ENCODE assay signal across 2 cellular contexts in genomic region chr6:127026247-127026646, GRCh38.
TF ChIP-seq lines count a peak whose summit lies in the region.

No MANE protein-coding gene starts in this region.

TF ChIP-seq in HCT116, 20 proteins besides CTCF, POLR2A, EP300 and RAD21 (continued from another document):
- peak; percentile 72 for TF ChIP-seq TCF7L2 (IDR thresholded peaks at IDR 0.05; ENCODE audit: borderline replicate concordance, extremely low read depth, insufficient read depth, insufficient read length)
- TF ChIP-seq SRF (IDR thresholded peaks at IDR 0.05; ENCODE audit: low read depth): no peak
- TF ChIP-seq POLR2AphosphoS5 (IDR thresholded peaks at IDR 0.05; ENCODE audit: low read depth, low read length): no peak
- peak; percentile 67 for TF ChIP-seq JUND (IDR thresholded peaks at IDR 0.05)
- TF ChIP-seq ELF1 (IDR thresholded peaks at IDR 0.05; ENCODE audit: borderline replicate concordance, low read depth): no peak
- TF ChIP-seq SP1 (IDR thresholded peaks at IDR 0.05; ENCODE audit: low read depth): peak; percentile 24; the same call in 1 of the 2 replicates
- TF ChIP-seq YY1 (IDR thresholded peaks at IDR 0.05; ENCODE audit: extremely low read depth, insufficient replicate concordance, low read depth, low read length): no peak
- TF ChIP-seq CEBPB (IDR thresholded peaks at IDR 0.05; ENCODE audit: low read depth): no peak
- no peak for TF ChIP-seq SIN3A (IDR thresholded peaks at IDR 0.05; ENCODE audit: low read depth)

TF ChIP-seq in WTC11, 78 proteins besides CTCF, POLR2A, EP300 and RAD21 (continued from another document):
- TF ChIP-seq, protein P1, sequence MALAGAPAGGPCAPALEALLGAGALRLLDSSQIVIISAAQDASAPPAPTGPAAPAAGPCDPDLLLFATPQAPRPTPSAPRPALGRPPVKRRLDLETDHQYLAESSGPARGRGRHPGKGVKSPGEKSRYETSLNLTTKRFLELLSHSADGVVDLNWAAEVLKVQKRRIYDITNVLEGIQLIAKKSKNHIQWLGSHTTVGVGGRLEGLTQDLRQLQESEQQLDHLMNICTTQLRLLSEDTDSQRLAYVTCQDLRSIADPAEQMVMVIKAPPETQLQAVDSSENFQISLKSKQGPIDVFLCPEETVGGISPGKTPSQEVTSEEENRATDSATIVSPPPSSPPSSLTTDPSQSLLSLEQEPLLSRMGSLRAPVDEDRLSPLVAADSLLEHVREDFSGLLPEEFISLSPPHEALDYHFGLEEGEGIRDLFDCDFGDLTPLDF (CRISPR knock-in tag; IDR thresholded peaks at IDR 0.05): no peak
- TF ChIP-seq ZNF121 (CRISPR knock-in tag; IDR thresholded peaks at IDR 0.05) (no peak), CBFB (CRISPR knock-in tag; IDR thresholded peaks at IDR 0.05; ENCODE audit: low read depth) (no peak), ZNF416 (CRISPR knock-in tag; IDR thresholded peaks at IDR 0.05) (no peak), NFE2L1 (CRISPR knock-in tag; IDR thresholded peaks at IDR 0.05) (no peak), AR (CRISPR knock-in tag; IDR thresholded peaks at IDR 0.05) (no peak), ZNF263 (CRISPR knock-in tag; IDR thresholded peaks at IDR 0.05; ENCODE audit: low read depth) (no peak), MYBL2 (CRISPR knock-in tag; IDR thresholded peaks at IDR 0.05) (no peak), MAX (CRISPR knock-in tag; IDR thresholded peaks at IDR 0.05) (no peak), MLX (CRISPR knock-in tag; IDR thresholded peaks at IDR 0.05) (no peak), ZNF138 (CRISPR knock-in tag; conservative IDR thresholded peaks at IDR 0.05) (no peak), HMGA2 (CRISPR knock-in tag; IDR thresholded peaks at IDR 0.05) (no peak), SMAD4 (CRISPR knock-in tag; IDR thresholded peaks at IDR 0.05) (no peak), GTF2I (CRISPR knock-in tag; conservative IDR thresholded peaks at IDR 0.05) (no peak), FOXP1 (CRISPR knock-in tag; IDR thresholded peaks at IDR 0.05; ENCODE audit: borderline replicate concordance) (no peak)
- TF ChIP-seq, protein P2, sequence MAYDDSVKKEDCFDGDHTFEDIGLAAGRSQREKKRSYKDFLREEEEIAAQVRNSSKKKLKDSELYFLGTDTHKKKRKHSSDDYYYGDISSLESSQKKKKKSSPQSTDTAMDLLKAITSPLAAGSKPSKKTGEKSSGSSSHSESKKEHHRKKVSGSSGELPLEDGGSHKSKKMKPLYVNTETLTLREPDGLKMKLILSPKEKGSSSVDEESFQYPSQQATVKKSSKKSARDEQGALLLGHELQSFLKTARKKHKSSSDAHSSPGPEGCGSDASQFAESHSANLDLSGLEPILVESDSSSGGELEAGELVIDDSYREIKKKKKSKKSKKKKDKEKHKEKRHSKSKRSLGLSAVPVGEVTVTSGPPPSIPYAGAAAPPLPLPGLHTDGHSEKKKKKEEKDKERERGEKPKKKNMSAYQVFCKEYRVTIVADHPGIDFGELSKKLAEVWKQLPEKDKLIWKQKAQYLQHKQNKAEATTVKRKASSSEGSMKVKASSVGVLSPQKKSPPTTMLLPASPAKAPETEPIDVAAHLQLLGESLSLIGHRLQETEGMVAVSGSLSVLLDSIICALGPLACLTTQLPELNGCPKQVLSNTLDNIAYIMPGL (CRISPR knock-in tag; IDR thresholded peaks at IDR 0.05): no peak
- TF ChIP-seq, protein P3, sequence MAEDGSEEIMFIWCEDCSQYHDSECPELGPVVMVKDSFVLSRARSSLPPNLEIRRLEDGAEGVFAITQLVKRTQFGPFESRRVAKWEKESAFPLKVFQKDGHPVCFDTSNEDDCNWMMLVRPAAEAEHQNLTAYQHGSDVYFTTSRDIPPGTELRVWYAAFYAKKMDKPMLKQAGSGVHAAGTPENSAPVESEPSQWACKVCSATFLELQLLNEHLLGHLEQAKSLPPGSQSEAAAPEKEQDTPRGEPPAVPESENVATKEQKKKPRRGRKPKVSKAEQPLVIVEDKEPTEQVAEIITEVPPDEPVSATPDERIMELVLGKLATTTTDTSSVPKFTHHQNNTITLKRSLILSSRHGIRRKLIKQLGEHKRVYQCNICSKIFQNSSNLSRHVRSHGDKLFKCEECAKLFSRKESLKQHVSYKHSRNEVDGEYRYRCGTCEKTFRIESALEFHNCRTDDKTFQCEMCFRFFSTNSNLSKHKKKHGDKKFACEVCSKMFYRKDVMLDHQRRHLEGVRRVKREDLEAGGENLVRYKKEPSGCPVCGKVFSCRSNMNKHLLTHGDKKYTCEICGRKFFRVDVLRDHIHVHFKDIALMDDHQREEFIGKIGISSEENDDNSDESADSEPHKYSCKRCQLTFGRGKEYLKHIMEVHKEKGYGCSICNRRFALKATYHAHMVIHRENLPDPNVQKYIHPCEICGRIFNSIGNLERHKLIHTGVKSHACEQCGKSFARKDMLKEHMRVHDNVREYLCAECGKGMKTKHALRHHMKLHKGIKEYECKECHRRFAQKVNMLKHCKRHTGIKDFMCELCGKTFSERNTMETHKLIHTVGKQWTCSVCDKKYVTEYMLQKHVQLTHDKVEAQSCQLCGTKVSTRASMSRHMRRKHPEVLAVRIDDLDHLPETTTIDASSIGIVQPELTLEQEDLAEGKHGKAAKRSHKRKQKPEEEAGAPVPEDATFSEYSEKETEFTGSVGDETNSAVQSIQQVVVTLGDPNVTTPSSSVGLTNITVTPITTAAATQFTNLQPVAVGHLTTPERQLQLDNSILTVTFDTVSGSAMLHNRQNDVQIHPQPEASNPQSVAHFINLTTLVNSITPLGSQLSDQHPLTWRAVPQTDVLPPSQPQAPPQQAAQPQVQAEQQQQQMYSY (CRISPR knock-in tag; IDR thresholded peaks at IDR 0.05): no peak
- TF ChIP-seq, protein P4, sequence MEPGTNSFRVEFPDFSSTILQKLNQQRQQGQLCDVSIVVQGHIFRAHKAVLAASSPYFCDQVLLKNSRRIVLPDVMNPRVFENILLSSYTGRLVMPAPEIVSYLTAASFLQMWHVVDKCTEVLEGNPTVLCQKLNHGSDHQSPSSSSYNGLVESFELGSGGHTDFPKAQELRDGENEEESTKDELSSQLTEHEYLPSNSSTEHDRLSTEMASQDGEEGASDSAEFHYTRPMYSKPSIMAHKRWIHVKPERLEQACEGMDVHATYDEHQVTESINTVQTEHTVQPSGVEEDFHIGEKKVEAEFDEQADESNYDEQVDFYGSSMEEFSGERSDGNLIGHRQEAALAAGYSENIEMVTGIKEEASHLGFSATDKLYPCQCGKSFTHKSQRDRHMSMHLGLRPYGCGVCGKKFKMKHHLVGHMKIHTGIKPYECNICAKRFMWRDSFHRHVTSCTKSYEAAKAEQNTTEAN (CRISPR knock-in tag; IDR thresholded peaks at IDR 0.05): no peak
